Comparison of ENCODE assay signal across 1 cellular context in genomic region chr2:240095556-240096523, GRCh38.
TF ChIP-seq lines count a peak whose summit lies in the region.

No MANE protein-coding gene starts in this region.

TF ChIP-seq in H1, 55 proteins besides CTCF, POLR2A, EP300 and RAD21:
- TF ChIP-seq, protein P1, sequence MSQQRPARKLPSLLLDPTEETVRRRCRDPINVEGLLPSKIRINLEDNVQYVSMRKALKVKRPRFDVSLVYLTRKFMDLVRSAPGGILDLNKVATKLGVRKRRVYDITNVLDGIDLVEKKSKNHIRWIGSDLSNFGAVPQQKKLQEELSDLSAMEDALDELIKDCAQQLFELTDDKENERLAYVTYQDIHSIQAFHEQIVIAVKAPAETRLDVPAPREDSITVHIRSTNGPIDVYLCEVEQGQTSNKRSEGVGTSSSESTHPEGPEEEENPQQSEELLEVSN (IDR thresholded peaks at IDR 0.05): peak; percentile 7; the same call in 1 of the 2 replicates
- TF ChIP-seq KDM4A (IDR thresholded peaks at IDR 0.05; ENCODE audit: low read depth, low read length, severe bottlenecking) (peak; percentile 80), CREB1 (IDR thresholded peaks at IDR 0.05) (no peak), TEAD4 (IDR thresholded peaks at IDR 0.05; ENCODE audit: low read depth, low read length) (peak; percentile 62; the same call in 1 of the 2 replicates), RBBP5 (IDR thresholded peaks at IDR 0.05; ENCODE audit: borderline replicate concordance, low read depth, low read length) (no peak), USF2 (IDR thresholded peaks at IDR 0.05; ENCODE audit: low read length) (no peak)
